8 cellular contexts compared by ENCODE assay signal in genomic region chr16:66344533-66345145, GRCh38. TPM values are rescaled to one million over a fixed set of nuclear protein-coding genes. Genes with fewer than 3 reads are reported as not detected.
DNase-seq lines count a peak whose midpoint lies in the region; ATAC-seq and TF ChIP-seq lines count a peak whose summit lies in the region.
"Had no signal": no experiment of that assay in that cellular context is flagged by ENCODE, and none has a peak within 500 bp of the region (broad histone marks: within the 10 kb centered on the region; RNA-seq: fewer than 3 reads in every experiment).

No MANE protein-coding gene starts in this region.

- ATAC-seq in HG02642 (IDR thresholded peaks at IDR 0.05; ENCODE audit: poor library complexity, unreplicated experiment) (no peak), GM21825 (IDR thresholded peaks at IDR 0.05; ENCODE audit: unreplicated experiment) (no peak)

- H3K4me1 ChIP-seq in GM23248 (ENCODE audit: insufficient read depth) = no peaks in the 10 kb centered on the region

- H3K9ac ChIP-seq in GM23248 (no peak overlapping the region), SK-N-MC (ENCODE audit: insufficient read length) (no peak overlapping the region)

- no peak overlapping the region for H3K4me3 Mint-ChIP-seq in osteocyte (ENCODE audit: unreplicated experiment)

- H3K36me3 ChIP-seq in GM23248 (ENCODE audit: low read depth) = no peaks in the 10 kb centered on the region
- no peaks in the 10 kb centered on the region for H3K36me3 ChIP-seq in SK-N-MC (ENCODE audit: insufficient read depth, low read length)

- H2AFZ ChIP-seq in GM23248 = no peak overlapping the region

- no peaks in the 10 kb centered on the region for H3K9me2 ChIP-seq in GM23248 (ENCODE audit: insufficient read depth)

- DNase-seq in COR-L47 (lab: John Stamatoyannopoulos, UW) = peak; percentile 53
- peak; percentile 73 for DNase-seq in GM23248
- peak; percentile 40 for DNase-seq in SK-N-MC (ENCODE audit: low read depth, low spot score)
- DNase-seq in epithelial cell of esophagus (ENCODE audit: low read depth) = peak; percentile 66
- DNase-seq in osteocyte (ENCODE audit: extremely low spot score, unreplicated experiment) = no peak
- DNase-seq: right cardiac atrium had no signal

- in situ Hi-C loops in GM23248 (cut with MboI) = no loop called here

- no peaks in the 10 kb centered on the region for H3F3A ChIP-seq in GM23248 (ENCODE audit: insufficient read depth)

- no peaks in the 10 kb centered on the region for H4K20me1 ChIP-seq in GM23248 (ENCODE audit: insufficient read depth)

- H3K27ac ChIP-seq in GM23248 (no peak overlapping the region), SK-N-MC (no peak overlapping the region)

- H3K36me3 Mint-ChIP-seq in osteocyte (ENCODE audit: unreplicated experiment) = no peaks in the 10 kb centered on the region

- peaks cover 14% of the 10 kb centered on the region; the same call in 1 of the 2 replicates for H3K27me3 ChIP-seq in GM23248 (replicated peaks; ENCODE audit: insufficient read depth)

- no peaks in the 10 kb centered on the region for H3K9me3 ChIP-seq in GM23248 (ENCODE audit: low read depth)
- no peaks in the 10 kb centered on the region for H3K9me3 ChIP-seq in SK-N-MC (ENCODE audit: low read depth, low read length)

- no peaks in the 10 kb centered on the region for H3K9me3 Mint-ChIP-seq in osteocyte (ENCODE audit: unreplicated experiment)

- no peak overlapping the region for H3K27ac Mint-ChIP-seq in osteocyte (ENCODE audit: unreplicated experiment)

- H3K4me3 ChIP-seq in GM23248 = no peak overlapping the region
- H3K4me3 ChIP-seq in SK-N-MC = no peak overlapping the region
- no peak overlapping the region for H3K4me3 ChIP-seq in epithelial cell of esophagus (ENCODE audit: low read length)

- no peaks in the 10 kb centered on the region for H3K79me2 ChIP-seq in GM23248 (ENCODE audit: insufficient read depth)

- no peak overlapping the region for H3K4me2 ChIP-seq in GM23248 (ENCODE audit: unreplicated experiment)

- WGBS in GM23248 (ENCODE audit: low coverage in 1 of 2, low lambda C conversion rate in 2 of 2, missing lambda C conversion rate in 2 of 2), 2 experiments = 50 to 52% methylated on average over 14 of the region's 14 CpGs

- TF ChIP-seq CTCF in epithelial cell of esophagus (IDR thresholded peaks at IDR 0.05; ENCODE audit: insufficient read depth, low read depth, low read length, missing control alignments) (peak; percentile 77), osteocyte (IDR thresholded peaks at IDR 0.05) (peak; percentile 78)

- peaks cover 70% of the 10 kb centered on the region for H3K27me3 Mint-ChIP-seq in osteocyte (ENCODE audit: unreplicated experiment)

- H3K4me1 Mint-ChIP-seq in osteocyte (ENCODE audit: unreplicated experiment) = peaks cover 7% of the 10 kb centered on the region

RNA-seq across cellular contexts. Expression of gene CDH5, which starts 21.9 kb away (rescaled TPM):
- not detected in 2 replicates for total RNA-seq in GM23248 (2014; rRNA removed; shearing (Covaris generic))
- not detected in 2 replicates for polyA plus RNA-seq in GM23248 (2016; fragmentation: Nextera tagmentation; extraction: Ambion mirVana)
- total RNA-seq in osteocyte = 0.31 TPM in 1 of 2 replicates, not detected in the other
